In genomic region chr9:131459056-131459455, GRCh38 we compare ENCODE assay signal across 24 cellular contexts. TPM values are rescaled to one million over a fixed set of nuclear protein-coding genes. Genes with fewer than 3 reads are reported as not detected.
DNase-seq lines count a peak whose midpoint lies in the region; ATAC-seq and TF ChIP-seq lines count a peak whose summit lies in the region.
"Had no signal": no experiment of that assay in that cellular context is flagged by ENCODE, and none has a peak within 500 bp of the region (broad histone marks: within the 10 kb centered on the region; RNA-seq: fewer than 3 reads in every experiment).

No MANE protein-coding gene starts in this region.

- peaks cover 64% of the 10 kb centered on the region for H4K20me1 ChIP-seq in PC-9 (ENCODE audit: insufficient read depth)

- H3K4me1 ChIP-seq in spleen: peaks cover 0 to 19% (median 7%) of the 10 kb centered on the region in 6 donors
- H3K4me1 ChIP-seq in PC-9 (replicated peaks; ENCODE audit: insufficient read depth): no peaks in the 10 kb centered on the region
- H3K4me1 ChIP-seq: HAP-1, thyroid gland had no signal

- peaks cover 12% of the 10 kb centered on the region; the same call in 1 of the 2 replicates for H3K79me2 ChIP-seq in PC-9 (ENCODE audit: low read depth)

- no peak overlapping the region for H3K4me3 Mint-ChIP-seq in activated CD8-positive, alpha-beta T cell treated with anti-CD3 and anti-CD28 coated beads for 36 hours
- H3K4me3 Mint-ChIP-seq in endothelial cell (ENCODE audit: unreplicated experiment): peak overlapping the region; percentile 39
- H3K4me3 Mint-ChIP-seq: activated CD4-positive, alpha-beta T cell treated with anti-CD3 and anti-CD28 coated beads, Interleukin-2, amount 10 ng/mL, durations not matched to agents 24 days and 14 days had no signal

- peaks cover 6 to 20% of the 10 kb centered on the region in 2 donors for H3K36me3 Mint-ChIP-seq in activated naive CD4-positive, alpha-beta T cell treated with anti-CD3 and anti-CD28 coated beads, Interleukin-2, amount 50 U/mL, for 72 hours
- peaks cover 47% of the 10 kb centered on the region for H3K36me3 Mint-ChIP-seq in activated CD8-positive, alpha-beta T cell treated with anti-CD3 and anti-CD28 coated beads for 36 hours (ENCODE audit: low read depth)
- peaks cover 60% of the 10 kb centered on the region for H3K36me3 Mint-ChIP-seq in endothelial cell (ENCODE audit: low read depth, unreplicated experiment)

- intact Hi-C loops in activated CD8-positive, alpha-beta T cell treated with anti-CD3 and anti-CD28 coated beads for 36 hours (cut with micrococcal nuclease): no loop called here
- intact Hi-C loops in spleen (cut with DNase I; ENCODE audit: low total_unique reads) (no loop called here), PC-9 (cut with micrococcal nuclease; ENCODE audit: unreplicated experiment) (loop anchor here (10.0 kb wide), 1 partner anchor 304 kb away; no protein-coding TSS in a partner anchor)

- H3K4me3 ChIP-seq in spleen: no peak overlapping the region
- no peak overlapping the region for H3K4me3 ChIP-seq in PC-9
- H3K4me3 ChIP-seq: HAP-1, lung, SK-N-MC, thyroid gland had no signal

- BruUV-seq in PC-9 (replicated peaks; lab: Mats Ljungman, UMichigan): no TSS peak

- H3K4me2 ChIP-seq in PC-9: no peak overlapping the region

- H3K27ac ChIP-seq in spleen (no peak overlapping the region), PC-9 (no peak overlapping the region)
- H3K27ac ChIP-seq: SK-N-MC, thyroid gland had no signal

- no peak for TF ChIP-seq CTCF in activated CD8-positive, alpha-beta T cell treated with anti-CD3 and anti-CD28 coated beads for 36 hours (IDR thresholded peaks at IDR 0.05)
- TF ChIP-seq CTCF in endothelial cell (IDR thresholded peaks at IDR 0.05; ENCODE audit: unreplicated experiment) (no peak), spleen (IDR thresholded peaks at IDR 0.05 in 8 of 11, conservative IDR thresholded peaks at IDR 0.05 in 3 of 11) (no peak), PC-9 (conservative IDR thresholded peaks at IDR 0.05) (no peak)

- H3K27me3 ChIP-seq in spleen (replicated peaks in 1 of 7) (no peaks in the 10 kb centered on the region), PC-9 (ENCODE audit: insufficient read depth, low read depth) (no peaks in the 10 kb centered on the region)
- H3K27me3 ChIP-seq: thyroid gland had no signal

- no peak for DNase-seq in activated naive CD4-positive, alpha-beta T cell treated with anti-CD3 and anti-CD28 coated beads, Interleukin-2, amount 50 U/mL, for 72 hours (ENCODE audit: low spot score in 2 of 2)
- DNase-seq in activated naive CD4-positive, alpha-beta T cell (lab: John Stamatoyannopoulos, UW): no peak
- DNase-seq in activated CD8-positive, alpha-beta T cell treated with anti-CD3 and anti-CD28 coated beads for 36 hours: no peak
- no peak for DNase-seq in endothelial cell (ENCODE audit: low spot score)
- peak; percentile 23 for DNase-seq in spleen
- no peak for DNase-seq in NCI-H187 treated with DMSO at 0.1 percent for 48 hours (lab: John Stamatoyannopoulos, UW)
- DNase-seq in PC-9: no peak
- no peak for DNase-seq in GF-D8 (lab: John Stamatoyannopoulos, UW)
- DNase-seq: ACHN; activated CD4-positive, alpha-beta T cell treated with anti-CD3 and anti-CD28 coated beads, Interleukin-2, amount 10 ng/mL, durations not matched to agents 24 days and 14 days; amygdala; DND-41; Karpas-422; NCI-H1694; NCI-H2171 treated with DMSO at 0.1 percent for 48 hours; NCI-H526; retina; stimulated activated CD4-positive, alpha-beta T cell treated with anti-CD3 and anti-CD28 coated beads, Interleukin-4, amount 100 ng/mL, for 24 hours; stimulated activated naive CD4-positive, alpha-beta T cell treated with Interleukin-2 at 50 U/mL for 16 hours; T-helper 2 cell; thyroid gland had no signal

- H3F3A ChIP-seq in PC-9 (ENCODE audit: insufficient read depth, low read depth): peaks cover 49% of the 10 kb centered on the region

- H3K27me3 Mint-ChIP-seq in activated CD8-positive, alpha-beta T cell treated with anti-CD3 and anti-CD28 coated beads for 36 hours: no peaks in the 10 kb centered on the region
- H3K27me3 Mint-ChIP-seq in endothelial cell (ENCODE audit: unreplicated experiment): peaks cover 11% of the 10 kb centered on the region
- H3K27me3 Mint-ChIP-seq: activated CD4-positive, alpha-beta T cell treated with anti-CD3 and anti-CD28 coated beads, Interleukin-2, amount 10 ng/mL, durations not matched to agents 24 days and 14 days had no signal

- CTCF ChIA-PET in activated CD8-positive, alpha-beta T cell treated with anti-CD3 and anti-CD28 coated beads for 36 hours (lab: Charles Lee): interaction anchor here (3.0 kb wide), 1 partner anchor 19 kb away, joined by 8 read pairs; no protein-coding TSS in a partner anchor
- CTCF ChIA-PET in PC-9 (lab: Charles Lee): no interaction called here

- H3K36me3 ChIP-seq in spleen (peaks cover 4 to 100% (median 89%) of the 10 kb centered on the region in 6 donors), PC-9 (ENCODE audit: low read depth) (peaks cover 33% of the 10 kb centered on the region; the same call in 1 of the 2 replicates)

- H3K9me2 ChIP-seq in PC-9 (ENCODE audit: insufficient read depth): no peaks in the 10 kb centered on the region

- peaks cover 9% of the 10 kb centered on the region for H3K4me1 Mint-ChIP-seq in activated CD8-positive, alpha-beta T cell treated with anti-CD3 and anti-CD28 coated beads for 36 hours (ENCODE audit: low read depth)
- H3K4me1 Mint-ChIP-seq in endothelial cell (ENCODE audit: unreplicated experiment): peaks cover 8% of the 10 kb centered on the region

- H3K27ac Mint-ChIP-seq in activated naive CD4-positive, alpha-beta T cell treated with anti-CD3 and anti-CD28 coated beads, Interleukin-2, amount 50 U/mL, for 72 hours: peak overlapping the region; percentile 22 to 80
- peak overlapping the region; percentile 11 for H3K27ac Mint-ChIP-seq in activated CD8-positive, alpha-beta T cell treated with anti-CD3 and anti-CD28 coated beads for 36 hours
- H3K27ac Mint-ChIP-seq in endothelial cell (ENCODE audit: unreplicated experiment): peak overlapping the region; percentile 5

- H3K9me3 ChIP-seq in spleen (no peaks in the 10 kb centered on the region), PC-9 (ENCODE audit: insufficient read depth, low read depth) (no peaks in the 10 kb centered on the region)
- H3K9me3 ChIP-seq: HAP-1, thyroid gland had no signal

- no peak overlapping the region for H2AFZ ChIP-seq in PC-9

- 94 to 98% (median 95%) methylated on average over 10 of the region's 10 CpGs for WGBS in spleen, 5 donors

- TF ChIP-seq POLR2A in spleen (IDR thresholded peaks at IDR 0.05): no peak

- POLR2A ChIA-PET in activated CD8-positive, alpha-beta T cell treated with anti-CD3 and anti-CD28 coated beads for 36 hours (lab: Charles Lee): interaction anchor here (0.6 to 1.0 kb wide), 2 partner anchors 31 to 91 kb away, joined by 3 read pairs; no protein-coding TSS in a partner anchor
- POLR2A ChIA-PET in PC-9 (lab: Charles Lee; ENCODE audit: unreplicated experiment): no interaction called here

- no peaks in the 10 kb centered on the region for H3K9me3 Mint-ChIP-seq in activated naive CD4-positive, alpha-beta T cell treated with anti-CD3 and anti-CD28 coated beads, Interleukin-2, amount 50 U/mL, for 72 hours
- no peaks in the 10 kb centered on the region for H3K9me3 Mint-ChIP-seq in activated CD8-positive, alpha-beta T cell treated with anti-CD3 and anti-CD28 coated beads for 36 hours
- no peaks in the 10 kb centered on the region for H3K9me3 Mint-ChIP-seq in endothelial cell (ENCODE audit: unreplicated experiment)
- H3K9me3 Mint-ChIP-seq: activated CD4-positive, alpha-beta T cell treated with anti-CD3 and anti-CD28 coated beads, Interleukin-2, amount 10 ng/mL, durations not matched to agents 24 days and 14 days had no signal

- ATAC-seq in activated naive CD4-positive, alpha-beta T cell treated with anti-CD3 and anti-CD28 coated beads, Interleukin-2, amount 50 U/mL, for 72 hours: no peak
- no peak for ATAC-seq in activated CD8-positive, alpha-beta T cell treated with anti-CD3 and anti-CD28 coated beads for 36 hours

RNA-seq across cellular contexts. Expression of gene POMT1, which starts 43.7 kb away (rescaled TPM):
- total RNA-seq in activated naive CD4-positive, alpha-beta T cell treated with anti-CD3 and anti-CD28 coated beads, Interleukin-2, amount 50 U/mL, for 72 hours: 10 to 100 TPM; 49.6 to 73.4 TPM
- total RNA-seq in activated CD8-positive, alpha-beta T cell treated with anti-CD3 and anti-CD28 coated beads for 36 hours: 10 to 100 TPM; 30.2 to 35.9 TPM
- 57.6 TPM for total RNA-seq in endothelial cell (ENCODE audit: unreplicated experiment)
- total RNA-seq in spleen: 10 to 100 TPM; 24.5 to 45.8 (median 30.0) TPM
- polyA plus RNA-seq in spleen: 10 to 100 TPM; 20.4 to 66.5 (median 47.5) TPM
- total RNA-seq in PC-9 (2021): 35.3 and 45.8 TPM in 2 replicates
